Comparison of ENCODE assay signal across 16 cellular contexts in genomic region chr3:16239082-16239770, GRCh38. TPM values are rescaled to one million over a fixed set of nuclear protein-coding genes. Genes with fewer than 3 reads are reported as not detected.
DNase-seq lines count a peak whose midpoint lies in the region; ATAC-seq and TF ChIP-seq lines count a peak whose summit lies in the region.
"Had no signal": no experiment of that assay in that cellular context is flagged by ENCODE, and none has a peak within 500 bp of the region (broad histone marks: within the 10 kb centered on the region; RNA-seq: fewer than 3 reads in every experiment).

No MANE protein-coding gene starts in this region.

- H3K27ac ChIP-seq in SJSA1 = peak overlapping the region; percentile 63
- H3K27ac ChIP-seq in vagina = peak overlapping the region; percentile 73
- H3K27ac ChIP-seq in neuronal stem cell (replicated peaks; ENCODE audit: low read length) = no peak overlapping the region
- H3K27ac ChIP-seq: KMS-11, parathyroid adenoma had no signal

- no peak overlapping the region for H4K8ac ChIP-seq in neuronal stem cell (ENCODE audit: low read depth, low read length)

- no peak for DNase-seq in stimulated activated naive CD8-positive, alpha-beta T cell treated with anti-CD3 and anti-CD28 coated beads, Interleukin-15, Interleukin-2, amounts not matched to agents 100 U/mL and 50 U/mL, for 24 hours
- DNase-seq in SJSA1 (ENCODE audit: low read depth in 1 of 2, low spot score in 2 of 2) (no peak), fibroblast of gingiva (ENCODE audit: low read depth) (peak; percentile 24), vagina (ENCODE audit: extremely low spot score in 2 of 2) (no peak), neuronal stem cell (ENCODE audit: low spot score) (no peak), NCI-H748 treated with DMSO at 0.1 percent for 48 hours (lab: John Stamatoyannopoulos, UW) (no peak), GM13976 (ENCODE audit: low spot score) (no peak)
- DNase-seq: activated gamma-delta T cell, Calu3, left cardiac atrium, NCI-H1694, NCI-H526 had no signal

- TF ChIP-seq POLR2A in vagina (IDR thresholded peaks at IDR 0.05) = no peak

- no peak overlapping the region for H2BK12ac ChIP-seq in neuronal stem cell (ENCODE audit: low read length)

- no peak overlapping the region for H2AFZ ChIP-seq in neuronal stem cell (ENCODE audit: low read length)
- H2AFZ ChIP-seq: parathyroid adenoma had no signal

- H2BK120ac ChIP-seq in neuronal stem cell (ENCODE audit: low read depth, low read length) = no peak overlapping the region

- H3K27ac Mint-ChIP-seq in stimulated activated naive CD8-positive, alpha-beta T cell treated with anti-CD3 and anti-CD28 coated beads, Interleukin-15, Interleukin-2, amounts not matched to agents 100 ng/mL and 50 ng/mL, for 24 hours = peak overlapping the region; percentile 8
- H3K27ac Mint-ChIP-seq: T-helper 1 cell treated with Interleukin-12 subunit alpha and Interleukin-12 subunit beta and Interleukin-4 antibody, amounts not matched to agents 30 μg/mL and 1 μg/mL, for 36 hours had no signal

- no peak for ATAC-seq in stimulated activated naive CD8-positive, alpha-beta T cell treated with anti-CD3 and anti-CD28 coated beads, Interleukin-15, Interleukin-2, amounts not matched to agents 100 U/mL and 50 U/mL, for 24 hours

- H2AK5ac ChIP-seq in neuronal stem cell (ENCODE audit: low read depth, low read length) = no peak overlapping the region

- H3K9ac ChIP-seq in neuronal stem cell (ENCODE audit: low read depth, low read length, poor library complexity) = no peak overlapping the region
- H3K9ac ChIP-seq: KMS-11, parathyroid adenoma had no signal

- H3K36me3 ChIP-seq in SJSA1 (no peaks in the 10 kb centered on the region), vagina (no peaks in the 10 kb centered on the region), neuronal stem cell (replicated peaks in 1 of 2; ENCODE audit: control insufficient read depth in 2 of 2, insufficient read depth in 2 of 2, low read length in 2 of 2) (no peaks in the 10 kb centered on the region)

- H3K36me3 Mint-ChIP-seq in stimulated activated naive CD8-positive, alpha-beta T cell treated with anti-CD3 and anti-CD28 coated beads, Interleukin-15, Interleukin-2, amounts not matched to agents 100 ng/mL and 50 ng/mL, for 24 hours (ENCODE audit: low read depth) = no peaks in the 10 kb centered on the region

- no CpG with 5 or more reads among the region's 3 CpGs for WGBS in neuronal stem cell (ENCODE audit: extremely low coverage in 2 of 2, insufficient read length in 2 of 2, insufficient replicate concordance in 1 of 2), 2 donors

- H3K4me2 ChIP-seq in neuronal stem cell (ENCODE audit: insufficient read depth, low read length, poor library complexity, severe bottlenecking) = no peak overlapping the region
- H3K4me2 ChIP-seq: KMS-11 had no signal

- H3K4me3 Mint-ChIP-seq in stimulated activated naive CD8-positive, alpha-beta T cell treated with anti-CD3 and anti-CD28 coated beads, Interleukin-15, Interleukin-2, amounts not matched to agents 100 ng/mL and 50 ng/mL, for 24 hours = no peak overlapping the region
- H3K4me3 Mint-ChIP-seq: T-helper 1 cell treated with Interleukin-12 subunit alpha and Interleukin-12 subunit beta and Interleukin-4 antibody, amounts not matched to agents 30 μg/mL and 1 μg/mL, for 36 hours had no signal

- H3K4me1 ChIP-seq in SJSA1 (replicated peaks) (peaks cover 28% of the 10 kb centered on the region), vagina (peaks cover 21% of the 10 kb centered on the region), neuronal stem cell (ENCODE audit: control insufficient read depth in 2 of 2, insufficient read depth in 1 of 2, low read depth in 1 of 2, low read length in 2 of 2) (no peaks in the 10 kb centered on the region)
- H3K4me1 ChIP-seq: parathyroid adenoma had no signal

- no peaks in the 10 kb centered on the region for H3K27me3 ChIP-seq in SJSA1 (replicated peaks)
- H3K27me3 ChIP-seq in vagina = no peaks in the 10 kb centered on the region
- H3K27me3 ChIP-seq in neuronal stem cell (ENCODE audit: control insufficient read depth in 3 of 3, insufficient read depth in 3 of 3, low read depth in 1 of 3, low read length in 3 of 3) = peaks cover 0 to 11% (median 0%) of the 10 kb centered on the region in 3 experiments

- no peak overlapping the region for H4K91ac ChIP-seq in neuronal stem cell (ENCODE audit: low read depth, low read length, poor library complexity)

- no peak overlapping the region for H2BK15ac ChIP-seq in neuronal stem cell (ENCODE audit: low read length)

- H3K79me1 ChIP-seq in neuronal stem cell (ENCODE audit: low read depth, low read length) = no peaks in the 10 kb centered on the region

- in situ Hi-C loops in GM13976 (cut with MboI; ENCODE audit: low sequenced_read_pairs, unreplicated experiment) = no loop called here

- no peak overlapping the region for H3K23ac ChIP-seq in neuronal stem cell (ENCODE audit: low read depth, low read length, poor library complexity)

- no peak overlapping the region for H3K14ac ChIP-seq in neuronal stem cell (ENCODE audit: low read length)

- H3K9me3 Mint-ChIP-seq in stimulated activated naive CD8-positive, alpha-beta T cell treated with anti-CD3 and anti-CD28 coated beads, Interleukin-15, Interleukin-2, amounts not matched to agents 100 ng/mL and 50 ng/mL, for 24 hours = no peaks in the 10 kb centered on the region
- H3K9me3 Mint-ChIP-seq: T-helper 1 cell treated with Interleukin-12 subunit alpha and Interleukin-12 subunit beta and Interleukin-4 antibody, amounts not matched to agents 30 μg/mL and 1 μg/mL, for 36 hours had no signal

- H3K4me3 ChIP-seq in SJSA1 = no peak overlapping the region
- H3K4me3 ChIP-seq in vagina = no peak overlapping the region
- H3K4me3 ChIP-seq in neuronal stem cell (ENCODE audit: low read length in 2 of 2) = no peak overlapping the region

- H3K27me3 Mint-ChIP-seq in stimulated activated naive CD8-positive, alpha-beta T cell treated with anti-CD3 and anti-CD28 coated beads, Interleukin-15, Interleukin-2, amounts not matched to agents 100 ng/mL and 50 ng/mL, for 24 hours = peaks cover 5% of the 10 kb centered on the region

- H3K18ac ChIP-seq in neuronal stem cell (ENCODE audit: low read length) = no peak overlapping the region

- H3K4ac ChIP-seq in neuronal stem cell (ENCODE audit: low read length) = no peak overlapping the region

- no peak for TF ChIP-seq CTCF in vagina (IDR thresholded peaks at IDR 0.05)
- TF ChIP-seq CTCF in GM13976 (IDR thresholded peaks at IDR 0.05; ENCODE audit: borderline replicate concordance, control extremely low read depth, extremely low read depth, insufficient read depth, missing control alignments) = no peak

- H3K9me3 ChIP-seq in SJSA1 (replicated peaks) = no peaks in the 10 kb centered on the region; the same call in 1 of the 2 replicates
- no peaks in the 10 kb centered on the region for H3K9me3 ChIP-seq in vagina
- H3K9me3 ChIP-seq in neuronal stem cell (replicated peaks in 1 of 2; ENCODE audit: control insufficient read depth in 2 of 2, insufficient read depth in 1 of 2, low read depth in 1 of 2, low read length in 2 of 2) = no peaks in the 10 kb centered on the region

- H2BK5ac ChIP-seq in neuronal stem cell (ENCODE audit: low read length) = no peak overlapping the region

- intact Hi-C loops in vagina (cut with DNase I) = no loop called here

- peaks cover 7% of the 10 kb centered on the region for H3K4me1 Mint-ChIP-seq in stimulated activated naive CD8-positive, alpha-beta T cell treated with anti-CD3 and anti-CD28 coated beads, Interleukin-15, Interleukin-2, amounts not matched to agents 100 ng/mL and 50 ng/mL, for 24 hours (ENCODE audit: low read depth)

RNA-seq across cellular contexts. Expression of gene DPH3, which starts 25.5 kb away (rescaled TPM):
- 12.6 and 25.0 TPM in 2 replicates for total RNA-seq in SJSA1 (2014; rRNA removed; shearing (Covaris generic))
- total RNA-seq in vagina = 14.5 TPM
- 26.4 TPM for polyA plus RNA-seq in neuronal stem cell (2013, experiment 1 of 2)
- polyA plus RNA-seq in neuronal stem cell (2013, experiment 2 of 2) = 25.8 TPM

RNA-seq across cellular contexts. Expression of gene OXNAD1, which starts 25.8 kb away (rescaled TPM):
- total RNA-seq in SJSA1 (2014; rRNA removed; shearing (Covaris generic)) = 5.0 and 9.9 TPM in 2 replicates
- 30.0 TPM for total RNA-seq in vagina
- polyA plus RNA-seq in neuronal stem cell (2013, experiment 1 of 2) = 11.3 TPM
- 11.6 TPM for polyA plus RNA-seq in neuronal stem cell (2013, experiment 2 of 2)
